ENCODE assay signal across 9 cellular contexts in genomic region chr15:40937762-40938529, GRCh38. TPM values are rescaled to one million over a fixed set of nuclear protein-coding genes. Genes with fewer than 3 reads are reported as not detected.
DNase-seq lines count a peak whose midpoint lies in the region; ATAC-seq, FAIRE-seq and TF ChIP-seq lines count a peak whose summit lies in the region.
"Had no signal": no experiment of that assay in that cellular context is flagged by ENCODE, and none has a peak within 500 bp of the region (broad histone marks: within the 10 kb centered on the region; RNA-seq: fewer than 3 reads in every experiment).

No MANE protein-coding gene starts in this region.

- no TSS peak for BruUV-seq in endothelial cell of umbilical vein (replicated peaks; lab: Mats Ljungman, UMichigan)

- H3K9me1 ChIP-seq in endothelial cell of umbilical vein (replicated peaks; ENCODE audit: control insufficient read depth, extremely low read depth, insufficient read depth, low read length) = no peaks in the 10 kb centered on the region

- no peak overlapping the region for H3K27ac ChIP-seq in endothelial cell of umbilical vein (ENCODE audit: insufficient read depth, low read depth, low read length)

- intact Hi-C loops in endothelial cell of umbilical vein (cut with micrococcal nuclease) = no loop called here

- H3K4me3 Mint-ChIP-seq in progenitor cell of endocrine pancreas (ENCODE audit: low read depth) = no peak overlapping the region

- no peaks in the 10 kb centered on the region for H3K36me3 Mint-ChIP-seq in progenitor cell of endocrine pancreas (ENCODE audit: insufficient read depth)

- peak; percentile 65 for FAIRE-seq in endothelial cell of umbilical vein (lab: Jason Lieb, UNC)

- no peak overlapping the region for H3K27ac Mint-ChIP-seq in progenitor cell of endocrine pancreas

- no peak overlapping the region for H3K4me2 ChIP-seq in endothelial cell of umbilical vein (ENCODE audit: insufficient read depth, low read length)

- H3K4me1 Mint-ChIP-seq in progenitor cell of endocrine pancreas (ENCODE audit: low read depth) = peaks cover 25% of the 10 kb centered on the region

- CTCF ChIA-PET in endothelial cell of umbilical vein (lab: Charles Lee) = no interaction called here

- no peak overlapping the region for H3K4me3 ChIP-seq in endothelial cell of umbilical vein (replicated peaks in 1 of 3; ENCODE audit: insufficient read depth in 1 of 3, low read depth in 1 of 3, low read length in 3 of 3)

- TF ChIP-seq CTCF in endothelial cell of umbilical vein (IDR thresholded peaks at IDR 0.05; ENCODE audit: extremely low read depth in 1 of 2, insufficient read depth in 1 of 2, low read depth in 1 of 2, low read length in 2 of 2) = peak; percentile 20 to 38
- peak; percentile 21 for TF ChIP-seq CTCF in progenitor cell of endocrine pancreas (IDR thresholded peaks at IDR 0.05; ENCODE audit: unreplicated experiment)

- no peak overlapping the region for H2AFZ ChIP-seq in endothelial cell of umbilical vein (ENCODE audit: low read depth, low read length)

- peaks cover 27% of the 10 kb centered on the region for H3K4me1 ChIP-seq in endothelial cell of umbilical vein (ENCODE audit: control insufficient read depth, extremely low read depth, insufficient read depth, low read length)

- ATAC-seq in GM21526 (IDR thresholded peaks at IDR 0.05; ENCODE audit: low FRiP score, unreplicated experiment) = no peak
- ATAC-seq in GM21825 (IDR thresholded peaks at IDR 0.05; ENCODE audit: unreplicated experiment) = no peak
- ATAC-seq in HG03521 (IDR thresholded peaks at IDR 0.05; ENCODE audit: unreplicated experiment) = no peak

- no peaks in the 10 kb centered on the region for H3K27me3 ChIP-seq in endothelial cell of umbilical vein (ENCODE audit: control insufficient read depth in 2 of 2, insufficient read depth in 2 of 2, low read length in 2 of 2)

- dilution Hi-C loops in endothelial cell of umbilical vein (cut with MboI; ENCODE audit: extremely low pct_ligation_motif_present, low sequenced_read_pairs) = no loop called here

- POLR2A ChIA-PET in endothelial cell of umbilical vein (lab: Charles Lee) = no interaction called here

- H3K9me3 Mint-ChIP-seq in progenitor cell of endocrine pancreas (ENCODE audit: low read depth) = no peaks in the 10 kb centered on the region

- no peak for TF ChIP-seq POLR2A in endothelial cell of umbilical vein (IDR thresholded peaks at IDR 0.05; ENCODE audit: low read depth, low read length)

- H3K79me2 ChIP-seq in endothelial cell of umbilical vein (ENCODE audit: control insufficient read depth, insufficient read depth, low read length) = no peaks in the 10 kb centered on the region

- H3K36me3 ChIP-seq in endothelial cell of umbilical vein (ENCODE audit: control insufficient read depth in 2 of 2, extremely low read depth in 1 of 2, insufficient read depth in 2 of 2, low read length in 2 of 2) = peaks cover 0 to 43% of the 10 kb centered on the region in 2 experiments

- DNase-seq in DMS53 (lab: John Stamatoyannopoulos, UW) = peak; percentile 80
- no peak for DNase-seq in DMS53 treated with DMSO at 0.1 percent for 48 hours (lab: John Stamatoyannopoulos, UW; ENCODE audit: unreplicated experiment)
- DNase-seq in NCI-H460 (ENCODE audit: extremely low read depth, low read depth) = peak; percentile 74
- no peak for DNase-seq in endothelial cell of umbilical vein (ENCODE audit: low read depth, low spot score)
- no peak for DNase-seq in progenitor cell of endocrine pancreas (ENCODE audit: low spot score, unreplicated experiment)
- DNase-seq: activated CD4-positive, alpha-beta T cell treated with anti-CD3 and anti-CD28 coated beads, Interleukin-2, amount 50 U/mL, for 1 hour had no signal

- no peaks in the 10 kb centered on the region for H4K20me1 ChIP-seq in endothelial cell of umbilical vein (replicated peaks; ENCODE audit: control insufficient read depth, extremely low read depth, insufficient read depth, low read length)

- peaks cover 13% of the 10 kb centered on the region for H3K27me3 Mint-ChIP-seq in progenitor cell of endocrine pancreas

- no peak overlapping the region for H3K9ac ChIP-seq in endothelial cell of umbilical vein (replicated peaks; ENCODE audit: extremely low read depth, insufficient read depth, low read length)

- no peaks in the 10 kb centered on the region for H3K9me3 ChIP-seq in endothelial cell of umbilical vein (replicated peaks; ENCODE audit: control insufficient read depth, insufficient read depth, low read length)

TF ChIP-seq in endothelial cell of umbilical vein, 7 proteins besides CTCF, POLR2A, EP300 and RAD21:
- TF ChIP-seq FOS (IDR thresholded peaks at IDR 0.05; ENCODE audit: borderline replicate concordance, insufficient read depth, low read length) (no peak), JUN (IDR thresholded peaks at IDR 0.05; ENCODE audit: borderline replicate concordance, insufficient read depth, insufficient read length, low read depth) (no peak), EZH2 (IDR thresholded peaks at IDR 0.05; ENCODE audit: borderline replicate concordance, low read depth, low read length, severe bottlenecking) (no peak), MYC (IDR thresholded peaks at IDR 0.05; ENCODE audit: low read depth, low read length) (no peak), POLR2AphosphoS5 (IDR thresholded peaks at IDR 0.05; ENCODE audit: insufficient read depth, low read depth, low read length) (no peak), GATA2 (IDR thresholded peaks at IDR 0.05; ENCODE audit: insufficient read depth, insufficient read length, low read depth, low read length) (no peak)
- TF ChIP-seq, protein P1, sequence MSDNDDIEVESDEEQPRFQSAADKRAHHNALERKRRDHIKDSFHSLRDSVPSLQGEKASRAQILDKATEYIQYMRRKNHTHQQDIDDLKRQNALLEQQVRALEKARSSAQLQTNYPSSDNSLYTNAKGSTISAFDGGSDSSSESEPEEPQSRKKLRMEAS (IDR thresholded peaks at IDR 0.05; ENCODE audit: insufficient read depth, insufficient read length) = no peak

RNA-seq across cellular contexts. Expression of gene DLL4, which starts 8.8 kb away (rescaled TPM):
- 0.05 TPM in 1 of 2 replicates, not detected in the other for total RNA-seq in NCI-H460 (2014; rRNA removed; shearing (Covaris generic))
- 0.13 TPM in 1 of 2 replicates, not detected in the other for polyA plus RNA-seq in NCI-H460 (2014; cell fraction: nucleus; rRNA removed)
- total RNA-seq in endothelial cell of umbilical vein (55.2 and 75.8 TPM in 2 replicates), progenitor cell of endocrine pancreas (6.2 and 6.5 TPM in 2 replicates)
- polyA plus RNA-seq in endothelial cell of umbilical vein = 25.5 and 57.8 TPM in 2 replicates
- 26.3 and 26.9 TPM in 2 replicates for polyA plus RNA-seq in endothelial cell of umbilical vein (2011; cell fraction: cytosol; rRNA removed)
- 173 and 179 TPM in 2 replicates for polyA plus RNA-seq in endothelial cell of umbilical vein (2011; cell fraction: nucleus; rRNA removed)
- polyA plus RNA-seq in endothelial cell of umbilical vein (2012) = 3.9 and 5.5 TPM in 2 replicates
- 41.3 and 85.8 TPM in 2 replicates for polyA minus RNA-seq in endothelial cell of umbilical vein
- 7.6 TPM for polyA minus RNA-seq in endothelial cell of umbilical vein (2011; cell fraction: cytosol; rRNA and poly(A)+ RNA removed)
- 142 and 155 TPM in 2 replicates for polyA minus RNA-seq in endothelial cell of umbilical vein (2011; cell fraction: nucleus; rRNA and poly(A)+ RNA removed)

RNA-seq across cellular contexts. Expression of gene CHAC1, which starts 15.3 kb away (rescaled TPM):
- 61.1 and 66.9 TPM in 2 replicates for total RNA-seq in NCI-H460 (2014; rRNA removed; shearing (Covaris generic))
- 41.9 and 51.7 TPM in 2 replicates for polyA plus RNA-seq in NCI-H460 (2014; cell fraction: nucleus; rRNA removed)
- 4.6 and 5.6 TPM in 2 replicates for total RNA-seq in endothelial cell of umbilical vein
- 18.9 and 25.7 TPM in 2 replicates for polyA plus RNA-seq in endothelial cell of umbilical vein
- polyA plus RNA-seq in endothelial cell of umbilical vein (2011; cell fraction: cytosol; rRNA removed) = 13.1 and 22.6 TPM in 2 replicates
- polyA plus RNA-seq in endothelial cell of umbilical vein (2011; cell fraction: nucleus; rRNA removed) = 25.1 and 29.0 TPM in 2 replicates
- 3.2 and 4.3 TPM in 2 replicates for polyA plus RNA-seq in endothelial cell of umbilical vein (2012)
- polyA minus RNA-seq in endothelial cell of umbilical vein = 10.6 and 13.9 TPM in 2 replicates
- 31.1 TPM for polyA minus RNA-seq in endothelial cell of umbilical vein (2011; cell fraction: cytosol; rRNA and poly(A)+ RNA removed)
- 22.0 and 32.1 TPM in 2 replicates for polyA minus RNA-seq in endothelial cell of umbilical vein (2011; cell fraction: nucleus; rRNA and poly(A)+ RNA removed)
- 14.4 and 18.1 TPM in 2 replicates for total RNA-seq in progenitor cell of endocrine pancreas

RNA-seq across cellular contexts. Expression of gene VPS18, which starts 43.7 kb away (rescaled TPM):
- 10.5 and 11.4 TPM in 2 replicates for total RNA-seq in NCI-H460 (2014; rRNA removed; shearing (Covaris generic))
- 8.9 and 9.9 TPM in 2 replicates for polyA plus RNA-seq in NCI-H460 (2014; cell fraction: nucleus; rRNA removed)
- total RNA-seq in endothelial cell of umbilical vein = 32.8 and 33.3 TPM in 2 replicates
- 29.3 and 34.1 TPM in 2 replicates for polyA plus RNA-seq in endothelial cell of umbilical vein
- polyA plus RNA-seq in endothelial cell of umbilical vein (2011; cell fraction: cytosol; rRNA removed) = 19.1 and 21.5 TPM in 2 replicates
- polyA plus RNA-seq in endothelial cell of umbilical vein (2011; cell fraction: nucleus; rRNA removed) = 24.1 and 25.4 TPM in 2 replicates
- 22.5 and 22.6 TPM in 2 replicates for polyA plus RNA-seq in endothelial cell of umbilical vein (2012)
- 50.3 and 70.1 TPM in 2 replicates for polyA minus RNA-seq in endothelial cell of umbilical vein
- polyA minus RNA-seq in endothelial cell of umbilical vein (2011; cell fraction: cytosol; rRNA and poly(A)+ RNA removed) = 41.5 TPM
- 20.5 and 25.5 TPM in 2 replicates for polyA minus RNA-seq in endothelial cell of umbilical vein (2011; cell fraction: nucleus; rRNA and poly(A)+ RNA removed)
- total RNA-seq in progenitor cell of endocrine pancreas = 27.4 and 28.9 TPM in 2 replicates

Comparison
In these comparisons a context has a peak if more than half of its experiments do, and no peak if none do; other contexts are left out.
1. DNase-seq: peak in DMS53 (single experiment) and NCI-H460 (single experiment); none in DMS53 treated with DMSO at 0.1 percent for 48 hours (single experiment), endothelial cell of umbilical vein (single experiment) and progenitor cell of endocrine pancreas (single experiment).